Comparison of ENCODE assay signal across 2 cellular contexts in genomic region chr3:191993952-191994351, GRCh38.
DNase-seq lines count a peak whose midpoint lies in the region; TF ChIP-seq lines count a peak whose summit lies in the region.
"Not testable (repeated sequence)": the region's sequence is repeated elsewhere in the genome, so short reads cannot be mapped to it uniquely, and the experiment has no call there.

No MANE protein-coding gene starts in this region.

- POLR2A ChIA-PET in HEK293 (lab: Yijun Ruan, JAX), result not testable (repeated sequence)

- DNase-seq in NCI-H82 (lab: John Stamatoyannopoulos, UW), result peak; percentile 5

- H3K36me3 ChIP-seq in HEK293 (ENCODE audit: control insufficient read depth in 2 of 2, insufficient read depth in 1 of 2, low read length in 2 of 2), result not testable (repeated sequence)

- not testable (repeated sequence) for H3K4me3 ChIP-seq in HEK293 (ENCODE audit: low read depth, low read length)

- not testable (repeated sequence) for H3K27ac ChIP-seq in HEK293 (ENCODE audit: extremely low read depth, low read depth, low read length)

- not testable (repeated sequence) for TF ChIP-seq CTCF in HEK293 (tag by site-specific recombination; IDR thresholded peaks at IDR 0.05)

- CTCF ChIA-PET in HEK293 (lab: Yijun Ruan, JAX), result not testable (repeated sequence)

- not testable (repeated sequence) for H3K9me3 ChIP-seq in HEK293 (ENCODE audit: control insufficient read depth, insufficient read depth, low read depth, low read length)

- H3K4me1 ChIP-seq in HEK293 (ENCODE audit: control insufficient read depth, insufficient read depth, low read length), result not testable (repeated sequence)

TF ChIP-seq in HEK293, 187 proteins besides CTCF, POLR2A, EP300 and RAD21:
- TF ChIP-seq SETDB1 (IDR thresholded peaks at IDR 0.05; ENCODE audit: insufficient read length, low read length), result peak; percentile 55
